ENCODE assay signal across 7 cellular contexts in the genomic region with DNA sequence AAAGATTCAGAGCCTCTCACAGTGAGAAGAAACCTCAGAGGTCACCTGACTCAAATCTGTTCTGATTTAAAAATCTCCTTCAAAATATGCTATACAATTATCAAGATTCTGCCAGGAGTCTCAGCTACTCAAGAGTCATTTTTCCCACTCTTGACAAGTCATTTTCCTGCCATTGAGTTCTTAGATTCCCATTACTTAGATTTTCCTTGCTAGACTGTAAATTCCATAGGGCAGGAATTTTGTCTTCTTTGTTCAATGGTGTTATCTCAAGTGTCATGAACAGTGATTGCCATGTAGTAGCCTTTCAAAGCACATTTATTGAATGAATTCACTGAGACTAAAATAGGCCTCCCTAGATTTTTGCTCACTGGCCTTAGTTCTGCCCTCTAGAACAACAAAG.
"Had no signal": no experiment of that assay in that cellular context is flagged by ENCODE, and none has a peak within 500 bp of the region (broad histone marks: within the 10 kb centered on the region; RNA-seq: fewer than 3 reads in every experiment).

No MANE protein-coding gene starts in this region.

- H3K4me2 ChIP-seq: KMS-11 had no signal

- H3K4me3 Mint-ChIP-seq: IgD-negative memory B cell had no signal

- H3K27ac Mint-ChIP-seq: IgD-negative memory B cell had no signal

- H3K9ac ChIP-seq: KMS-11 had no signal

- H3K27ac ChIP-seq: HL-60, KMS-11 had no signal

- FAIRE-seq: HepG2, HTR-8/SVneo had no signal

- H3K4me1 Mint-ChIP-seq: IgD-negative memory B cell had no signal

- H3K36me3 Mint-ChIP-seq: IgD-negative memory B cell had no signal

- DNase-seq: IMR-90, KBM-7 had no signal

- ATAC-seq: HepG2 had no signal
